In the genomic region with DNA sequence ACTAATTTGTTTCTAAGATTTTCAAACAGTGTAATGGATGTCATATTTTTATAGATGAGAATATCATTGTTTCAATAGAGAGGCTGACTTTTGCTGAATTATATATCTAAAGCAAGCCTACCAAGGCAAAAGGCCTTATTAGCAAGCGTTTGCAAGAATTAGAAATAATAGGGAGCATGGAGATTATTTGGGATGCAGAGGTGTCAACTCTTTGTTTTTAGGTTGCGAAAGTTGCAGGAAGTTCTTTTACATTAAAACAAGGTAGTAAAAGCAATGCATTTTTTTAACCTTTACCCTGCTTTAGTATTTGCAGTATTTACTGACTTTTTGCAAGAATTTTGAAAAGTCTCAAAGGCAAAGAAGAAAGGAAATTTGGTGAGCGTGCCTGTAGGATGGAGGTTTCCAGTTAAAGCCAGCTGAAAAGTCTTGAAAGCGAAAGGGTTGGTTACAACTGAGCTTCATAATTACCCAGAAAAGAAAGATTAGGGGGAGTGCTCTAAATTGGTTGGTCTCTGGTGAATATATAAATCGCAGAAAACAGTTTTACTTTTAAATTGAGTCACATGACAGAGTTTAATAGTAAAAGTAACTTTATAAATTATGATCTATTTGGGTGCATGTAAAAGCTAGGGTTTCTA, we compare ENCODE assay signal across 20 cellular contexts.
"Had no signal": no experiment of that assay in that cellular context is flagged by ENCODE, and none has a peak within 500 bp of the region (broad histone marks: within the 10 kb centered on the region; RNA-seq: fewer than 3 reads in every experiment).

No MANE protein-coding gene starts in this region.

- H3K4me3 Mint-ChIP-seq: activated naive CD4-positive, alpha-beta T cell treated with anti-CD3 and anti-CD28 coated beads for 36 hours; immature natural killer cell; stimulated activated effector memory CD8-positive, alpha-beta T cell treated with anti-CD3 and anti-CD28 coated beads, Interleukin-12 subunit alpha, Interleukin-12 subunit beta, amount 100 ng/mL, for 72 hours; stimulated activated naive CD8-positive, alpha-beta T cell treated with anti-CD3 and anti-CD28 coated beads, Interleukin-15, amount 100 ng/mL, for 72 hours had no signal

- H3K27ac Mint-ChIP-seq: activated naive CD4-positive, alpha-beta T cell treated with anti-CD3 and anti-CD28 coated beads for 36 hours; immature natural killer cell; stimulated activated effector memory CD8-positive, alpha-beta T cell treated with anti-CD3 and anti-CD28 coated beads, Interleukin-12 subunit alpha, Interleukin-12 subunit beta, amount 100 ng/mL, for 72 hours had no signal

- H3K9me3 Mint-ChIP-seq: activated naive CD4-positive, alpha-beta T cell treated with anti-CD3 and anti-CD28 coated beads for 36 hours; immature natural killer cell; stimulated activated effector memory CD8-positive, alpha-beta T cell treated with anti-CD3 and anti-CD28 coated beads, Interleukin-12 subunit alpha, Interleukin-12 subunit beta, amount 100 ng/mL, for 72 hours; stimulated activated naive CD8-positive, alpha-beta T cell treated with anti-CD3 and anti-CD28 coated beads, Interleukin-15, amount 100 ng/mL, for 72 hours had no signal

- DNase-seq: activated CD4-positive, alpha-beta T cell treated with anti-CD3 and anti-CD28 coated beads, Interleukin-2, amount 50 U/mL, for 4 hours; activated CD8-positive, alpha-beta memory T cell treated with anti-CD3 and anti-CD28 coated beads for 24 hours; activated CD8-positive, alpha-beta memory T cell treated with anti-CD3 and anti-CD28 coated beads, Interleukin-2, amount 50 U/mL, for 4 hours; activated naive CD4-positive, alpha-beta T cell treated with anti-CD3 and anti-CD28 coated beads for 36 hours; activated T-cell treated with anti-CD3 and anti-CD28 coated beads, Interleukin-2, amount 50 U/mL, for 48 hours; amygdala; esophagus squamous epithelium; gastrocnemius medialis; head of caudate nucleus; hypothalamus; immature natural killer cell; left ventricle myocardium superior; mucosa of descending colon; small intestine; stimulated activated CD4-positive, alpha-beta T cell treated with anti-CD3 and anti-CD28 coated beads, Interleukin-2, amount 100 ng/mL, for 24 hours; stimulated activated naive CD8-positive, alpha-beta T cell treated with anti-CD3 and anti-CD28 coated beads, Interleukin-15, amount 100 ng/mL, for 72 hours; T-helper 9 cell; tibial artery had no signal

- H3K27me3 Mint-ChIP-seq: stimulated activated naive CD8-positive, alpha-beta T cell treated with anti-CD3 and anti-CD28 coated beads, Interleukin-15, amount 100 ng/mL, for 72 hours had no signal

- ATAC-seq: gastrocnemius medialis; left ventricle myocardium superior; mucosa of descending colon; sciatic nerve; stimulated activated effector memory CD8-positive, alpha-beta T cell treated with anti-CD3 and anti-CD28 coated beads, Interleukin-12 subunit alpha, Interleukin-12 subunit beta, amount 100 ng/mL, for 72 hours; stimulated activated naive CD8-positive, alpha-beta T cell treated with anti-CD3 and anti-CD28 coated beads, Interleukin-15, amount 100 ng/mL, for 72 hours had no signal
